In the genomic region with DNA sequence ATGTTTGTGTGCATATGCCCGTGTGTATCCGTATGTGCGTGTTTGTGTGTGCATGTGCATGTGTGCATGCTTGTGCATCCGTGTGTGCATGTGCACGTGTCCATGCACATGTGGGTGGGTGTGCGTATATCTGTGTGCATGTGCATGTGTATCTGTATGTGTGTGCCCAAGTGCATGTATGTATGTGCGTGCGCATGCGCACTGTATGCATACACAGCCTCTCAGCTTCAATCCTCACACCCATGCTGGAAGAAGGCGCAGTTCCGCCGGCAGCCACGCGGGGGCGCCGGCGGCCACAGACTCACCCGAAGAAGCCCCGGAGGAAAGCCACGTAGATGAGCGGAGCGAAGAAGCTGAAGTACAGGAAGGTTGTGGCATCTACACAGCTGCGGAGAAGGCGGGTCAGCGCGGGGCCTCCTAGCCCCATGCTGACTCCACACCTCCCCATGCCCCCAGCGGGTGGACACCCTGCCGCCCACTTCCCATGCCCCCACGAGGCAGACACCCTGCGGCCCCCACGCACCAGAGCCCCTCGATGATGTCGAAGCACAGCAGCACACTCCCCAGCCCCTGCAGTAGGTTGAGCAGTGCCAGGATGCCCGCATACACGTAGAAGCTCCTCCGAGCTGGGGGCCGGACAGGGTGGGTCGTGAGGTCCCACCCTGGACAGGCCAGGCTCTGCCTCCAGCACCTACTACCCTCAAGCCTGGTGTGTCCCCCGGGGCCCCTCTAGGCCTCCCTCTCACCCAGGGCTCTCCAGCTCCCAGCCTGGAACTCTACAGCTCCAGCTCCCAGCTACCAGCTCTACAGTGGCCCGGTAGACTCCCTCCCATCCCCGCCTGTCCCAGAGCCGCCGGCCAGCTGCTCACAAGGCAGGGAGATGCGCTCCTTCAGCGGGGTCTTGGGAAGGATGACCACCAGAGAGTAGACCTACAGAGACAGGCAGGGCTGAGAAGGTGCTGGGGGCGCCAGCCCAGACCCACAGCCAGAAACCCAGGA, we compare ENCODE assay signal across 8 cellular contexts. TPM values are rescaled to one million over a fixed set of nuclear protein-coding genes. Genes with fewer than 3 reads are reported as not detected.
DNase-seq lines count a peak whose midpoint lies in the region; ATAC-seq and TF ChIP-seq lines count a peak whose summit lies in the region.

No MANE protein-coding gene starts in this region.

- H3K27ac ChIP-seq in angular gyrus (ENCODE audit: low read depth, low read length) (peak overlapping the region; percentile 18), right atrium auricular region (no peak overlapping the region), gastrocnemius medialis (no peak overlapping the region)

- H3K27me3 ChIP-seq in right atrium auricular region (no peaks in the 10 kb centered on the region), gastrocnemius medialis (no peaks in the 10 kb centered on the region)

- ATAC-seq in HG03039 (IDR thresholded peaks at IDR 0.05; ENCODE audit: unreplicated experiment) (peak; percentile 41), gastrocnemius medialis (peak; percentile 92 to 97)

- intact Hi-C loops in gastrocnemius medialis (cut with DNase I; ENCODE audit: low total_unique reads), result loop anchor here (1.0 to 10.0 kb wide), 3 partner anchors 15 to 400 kb away; partner anchors contain the start of gene TPRA1

- TF ChIP-seq CTCF in right atrium auricular region (IDR thresholded peaks at IDR 0.05) (peak; percentile 95 to 99), gastrocnemius medialis (IDR thresholded peaks at IDR 0.05 in 4 of 5, conservative IDR thresholded peaks at IDR 0.05 in 1 of 5) (peak; percentile 94 to 98 (median 96))

- peaks cover 0 to 15% of the 10 kb centered on the region in 2 donors for H3K4me1 ChIP-seq in right atrium auricular region
- peaks cover 0 to 6% of the 10 kb centered on the region in 2 donors for H3K4me1 ChIP-seq in gastrocnemius medialis

- no peaks in the 10 kb centered on the region for H3K9me3 ChIP-seq in right atrium auricular region
- no peaks in the 10 kb centered on the region for H3K9me3 ChIP-seq in gastrocnemius medialis

- TF ChIP-seq POLR2A in gastrocnemius medialis (IDR thresholded peaks at IDR 0.05), result no peak

- in situ Hi-C loops in gastrocnemius medialis (cut with MboI; ENCODE audit: low sequenced_read_pairs in 4 of 4), result loop anchor here in 1 of 4 donors (10.0 kb wide), 1 partner anchor 260 kb away; no protein-coding TSS in a partner anchor

- H3K4me3 ChIP-seq in right atrium auricular region (no peak overlapping the region), gastrocnemius medialis (no peak overlapping the region)

- peak; percentile 48 for DNase-seq in NK-92 treated with Interleukin-12 subunit alpha and Interleukin-12 subunit beta, amount 100 ng/mL, for 24 hours (lab: John Stamatoyannopoulos, UW)
- DNase-seq in NK-92 (lab: John Stamatoyannopoulos, UW; ENCODE audit: unreplicated experiment) (no peak), NCI-H2029 treated with DMSO at 0.1 percent for 48 hours (lab: John Stamatoyannopoulos, UW) (peak; percentile 62), T1000 (lab: John Stamatoyannopoulos, UW) (peak; percentile 70), right atrium auricular region (ENCODE audit: low spot score) (peak; percentile 91), gastrocnemius medialis (peak; percentile 61 to 85)

- peaks cover 42% of the 10 kb centered on the region for H3K36me3 ChIP-seq in right atrium auricular region
- peaks cover 0 to 39% of the 10 kb centered on the region in 2 donors for H3K36me3 ChIP-seq in gastrocnemius medialis

RNA-seq across cellular contexts. Expression of gene TPRA1, which starts 15.4 kb away (rescaled TPM):
- total RNA-seq in right atrium auricular region (10 to 100 TPM; 24.0 to 27.3 TPM), gastrocnemius medialis (10 to 100 TPM; 29.2 to 42.1 (median 31.1) TPM)

RNA-seq across cellular contexts. Expression of gene MCM2, which starts 23.0 kb away (rescaled TPM):
- total RNA-seq in right atrium auricular region (1 to 10 TPM; 3.8 to 5.4 TPM), gastrocnemius medialis (10 to 100 TPM in 1 of 4 donors, 1 to 10 TPM in 3; 3.5 to 12.5 (median 6.6) TPM)

RNA-seq across cellular contexts. Expression of gene PODXL2, which starts 53.8 kb away (rescaled TPM):
- 1 to 10 TPM; 1.9 to 2.9 TPM for total RNA-seq in right atrium auricular region
- 1 to 10 TPM; 1.5 to 3.2 (median 2.0) TPM for total RNA-seq in gastrocnemius medialis
